Comparison of ENCODE assay signal across 16 cellular contexts in the genomic region with DNA sequence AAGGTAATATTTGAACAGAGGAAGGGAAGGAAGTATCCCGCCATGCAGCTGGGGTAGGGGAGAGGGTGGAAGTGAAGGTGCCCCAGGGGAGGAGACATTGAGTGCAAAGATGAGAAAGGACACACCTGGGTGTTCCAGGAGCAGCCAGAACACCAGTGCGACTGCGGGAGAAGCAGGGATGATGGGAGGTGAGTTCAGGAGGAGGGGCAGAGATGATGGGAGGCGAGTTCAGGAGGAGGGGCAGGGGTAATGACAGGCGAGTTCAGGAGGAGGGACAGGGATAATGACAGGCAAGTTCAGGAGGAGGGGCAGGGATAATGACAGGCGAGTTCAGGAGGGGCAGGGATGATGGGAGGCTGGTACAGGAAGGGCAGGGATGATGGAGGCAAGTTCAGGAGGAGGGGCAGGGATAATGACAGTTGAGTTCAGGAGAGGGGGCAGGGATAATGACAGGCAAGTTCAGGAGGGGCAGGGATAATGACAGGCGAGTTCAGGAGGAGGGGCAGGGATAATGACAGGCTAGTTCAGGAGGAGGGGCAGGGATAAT.
"Had no signal": no experiment of that assay in that cellular context is flagged by ENCODE, and none has a peak within 500 bp of the region (broad histone marks: within the 10 kb centered on the region; RNA-seq: fewer than 3 reads in every experiment).

No MANE protein-coding gene starts in this region.

- H3K36me3 ChIP-seq: ascending aorta, esophagus muscularis mucosa had no signal

- H3K4me1 Mint-ChIP-seq: activated CD4-positive, alpha-beta memory T cell treated with anti-CD3 and anti-CD28 coated beads, Interleukin-2, amount 10 ng/mL, durations not matched to agents 7 days and 5 days; natural killer cell had no signal

- H3K4me3 Mint-ChIP-seq: activated CD4-positive, alpha-beta memory T cell treated with anti-CD3 and anti-CD28 coated beads, Interleukin-2, amount 10 ng/mL, durations not matched to agents 7 days and 5 days; natural killer cell had no signal

- ATAC-seq: left colon, mucosa of descending colon, natural killer cell, right cardiac atrium had no signal

- H3K27ac ChIP-seq: ascending aorta, esophagus muscularis mucosa had no signal

- H3K27me3 ChIP-seq: ascending aorta had no signal

- DNase-seq: activated CD4-positive, alpha-beta memory T cell treated with anti-CD3 and anti-CD28 coated beads, Interleukin-2, amount 10 ng/mL, durations not matched to agents 7 days and 5 days; activated CD4-positive, alpha-beta T cell treated with anti-CD3 and anti-CD28 coated beads for 1 hour; activated naive CD4-positive, alpha-beta T cell; activated T-cell treated with anti-CD3 and anti-CD28 coated beads, Interleukin-2, amount 50 U/mL, for 48 hours; left colon; mammary epithelial cell; mucosa of descending colon; natural killer cell; occipital lobe; right cardiac atrium; stimulated activated CD4-positive, alpha-beta T cell treated with anti-CD3 and anti-CD28 coated beads, Interleukin-1b, Interleukin-23, amount 100 ng/mL, for 48 hours; stimulated activated naive CD4-positive, alpha-beta T cell treated with Interleukin-2 at 50 U/mL for 16 hours; trophoblast cell had no signal

- H3K4me3 ChIP-seq: ascending aorta, esophagus muscularis mucosa, mucosa of descending colon had no signal

- H3K27ac Mint-ChIP-seq: activated CD4-positive, alpha-beta memory T cell treated with anti-CD3 and anti-CD28 coated beads, Interleukin-2, amount 10 ng/mL, durations not matched to agents 7 days and 5 days; natural killer cell; progenitor cell of endocrine pancreas had no signal

- H3K9me3 Mint-ChIP-seq: activated CD4-positive, alpha-beta memory T cell treated with anti-CD3 and anti-CD28 coated beads, Interleukin-2, amount 10 ng/mL, durations not matched to agents 7 days and 5 days had no signal

- H3K9me3 ChIP-seq: ascending aorta, esophagus muscularis mucosa, mucosa of descending colon had no signal

- H3K4me1 ChIP-seq: ascending aorta, esophagus muscularis mucosa had no signal
